In the genomic region with DNA sequence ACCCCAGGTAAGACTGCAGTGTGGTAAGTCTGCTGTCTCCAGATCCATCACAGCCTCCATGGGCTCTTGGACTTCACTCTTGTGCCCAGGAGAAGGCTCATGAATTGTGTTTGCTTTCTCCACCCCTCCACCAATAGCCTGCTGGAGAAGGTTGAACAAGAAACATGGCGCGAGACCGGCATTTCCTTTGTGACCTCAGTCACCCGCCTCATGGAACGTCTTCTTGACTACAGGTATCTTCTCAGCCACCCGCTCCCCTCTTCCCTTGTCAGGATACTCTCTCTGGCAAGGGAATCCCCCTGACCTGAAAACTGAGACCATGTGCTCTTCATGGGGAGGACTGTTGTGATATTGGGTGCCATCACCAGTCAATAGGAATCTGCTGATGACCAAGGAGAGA, we compare ENCODE assay signal across 6 cellular contexts.
"Had no signal": no experiment of that assay in that cellular context is flagged by ENCODE, and none has a peak within 500 bp of the region (broad histone marks: within the 10 kb centered on the region; RNA-seq: fewer than 3 reads in every experiment).

No MANE protein-coding gene starts in this region.

- H3K27ac Mint-ChIP-seq: GM23338, H9, HFFc6 had no signal

- H3K4me3 ChIP-seq: GM23338, K562 had no signal

- DNase-seq: H9, HFFc6, IMR-90 had no signal

- H3K9me3 Mint-ChIP-seq: GM23338, H9, HFFc6 had no signal

- ATAC-seq: GM23338, HCT116, K562 had no signal

- H3K4me3 Mint-ChIP-seq: GM23338, H9, HFFc6 had no signal
